Comparison of ENCODE assay signal across 1 cellular context in genomic region chr15:95734422-95735316, GRCh38.
TF ChIP-seq lines count a peak whose summit lies in the region.

No MANE protein-coding gene starts in this region.

TF ChIP-seq in IMR-90, 13 proteins besides CTCF, POLR2A, EP300 and RAD21 (continued from another document):
- TF ChIP-seq SMC3 (IDR thresholded peaks at IDR 0.05; ENCODE audit: low read depth, low read length): no peak
- no peak for TF ChIP-seq CEBPB (IDR thresholded peaks at IDR 0.05; ENCODE audit: low read depth, low read length)
